In the genomic region with DNA sequence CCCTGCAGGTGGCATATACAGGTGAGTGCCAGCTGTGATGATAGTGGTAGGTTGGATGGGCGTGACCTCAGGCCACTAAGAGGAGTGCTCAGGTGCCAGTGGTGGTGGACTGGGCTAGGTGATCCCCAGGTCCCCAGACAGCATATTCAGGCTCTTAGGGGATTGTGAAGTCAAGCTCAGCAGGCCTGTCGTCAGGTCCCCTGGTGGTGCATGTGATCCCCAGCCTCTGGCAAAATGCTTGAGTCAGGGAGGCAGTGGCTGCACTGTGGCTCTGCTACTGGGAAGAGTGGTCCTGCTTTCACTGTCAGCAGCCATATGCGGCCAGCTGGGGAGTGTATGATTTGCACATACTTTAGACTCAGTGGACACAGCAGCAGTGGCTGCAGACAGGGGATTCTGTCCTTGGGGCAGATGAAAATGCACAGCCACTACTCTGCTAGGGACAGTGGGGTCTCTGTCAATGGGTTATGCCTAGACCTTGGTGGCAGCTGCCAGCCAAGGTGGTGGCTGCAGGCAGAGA, we compare ENCODE assay signal across 19 cellular contexts. TPM values are rescaled to one million over a fixed set of nuclear protein-coding genes. Genes with fewer than 3 reads are reported as not detected.
DNase-seq lines count a peak whose midpoint lies in the region; TF ChIP-seq lines count a peak whose summit lies in the region.
"Had no signal": no experiment of that assay in that cellular context is flagged by ENCODE, and none has a peak within 500 bp of the region (broad histone marks: within the 10 kb centered on the region; RNA-seq: fewer than 3 reads in every experiment).

No MANE protein-coding gene starts in this region.

- no peak overlapping the region for H3K9ac ChIP-seq in neuronal stem cell (ENCODE audit: low read depth, low read length, poor library complexity)
- H3K9ac ChIP-seq: BLaER1 treated with 17β-estradiol and CSF1 and Interleukin-3, amounts not matched to agents 10 nM and 100 nM; GM23248 had no signal

- H3K4me1 Mint-ChIP-seq in glutamatergic neuron (ENCODE audit: low read depth, unreplicated experiment): peaks cover 24% of the 10 kb centered on the region
- H3K4me1 Mint-ChIP-seq in CD4-positive, alpha-beta memory T cell: no peaks in the 10 kb centered on the region
- peaks cover 2% of the 10 kb centered on the region for H3K4me1 Mint-ChIP-seq in activated CD4-positive, alpha-beta T cell treated with anti-CD3 and anti-CD28 coated beads, Interleukin-2, amount 10 ng/mL, durations not matched to agents 7 days and 5 days
- H3K4me1 Mint-ChIP-seq: B cell; CD8-positive, alpha-beta memory T cell had no signal

- peaks cover 2% of the 10 kb centered on the region for H3K79me1 ChIP-seq in neuronal stem cell (ENCODE audit: low read depth, low read length)

- no peak overlapping the region for H3K4me3 Mint-ChIP-seq in glutamatergic neuron (ENCODE audit: unreplicated experiment)
- no peak overlapping the region for H3K4me3 Mint-ChIP-seq in CD4-positive, alpha-beta memory T cell
- no peak overlapping the region for H3K4me3 Mint-ChIP-seq in activated CD4-positive, alpha-beta T cell treated with anti-CD3 and anti-CD28 coated beads, Interleukin-2, amount 10 ng/mL, durations not matched to agents 7 days and 5 days
- H3K4me3 Mint-ChIP-seq: B cell; CD8-positive, alpha-beta memory T cell; HFFc6 had no signal

- H3K27me3 ChIP-seq in right atrium auricular region (no peaks in the 10 kb centered on the region), neuronal stem cell (ENCODE audit: control insufficient read depth in 3 of 3, insufficient read depth in 3 of 3, low read depth in 1 of 3, low read length in 3 of 3) (no peaks in the 10 kb centered on the region)
- H3K27me3 ChIP-seq in CD4-positive, alpha-beta memory T cell (ENCODE audit: insufficient read depth, low read length): no peaks in the 10 kb centered on the region
- H3K27me3 ChIP-seq: BLaER1 treated with 17β-estradiol and CSF1 and Interleukin-3, amounts not matched to agents 10 nM and 100 nM had no signal

- no peak overlapping the region for H4K8ac ChIP-seq in neuronal stem cell (ENCODE audit: low read depth, low read length)

- H3K36me3 ChIP-seq in right atrium auricular region (no peaks in the 10 kb centered on the region), neuronal stem cell (replicated peaks in 1 of 2; ENCODE audit: control insufficient read depth in 2 of 2, insufficient read depth in 2 of 2, low read length in 2 of 2) (peaks cover 12 to 68% of the 10 kb centered on the region in 2 donors)
- H3K36me3 ChIP-seq in CD4-positive, alpha-beta memory T cell (ENCODE audit: insufficient read depth, low read length): no peaks in the 10 kb centered on the region

- DNase-seq in right atrium auricular region (ENCODE audit: low spot score) (peak; percentile 23), cardiac septum (ENCODE audit: low spot score) (no peak), glutamatergic neuron (no peak), neuronal stem cell (ENCODE audit: low spot score) (no peak), putamen (ENCODE audit: low spot score) (no peak)
- no peak for DNase-seq in CD4-positive, alpha-beta memory T cell
- DNase-seq in activated CD4-positive, alpha-beta T cell treated with anti-CD3 and anti-CD28 coated beads, Interleukin-2, amount 10 ng/mL, durations not matched to agents 7 days and 5 days: no peak
- DNase-seq: CD8-positive, alpha-beta memory T cell; COR-L47; DMS 273 treated with DMSO at 0.1 percent for 48 hours; DMS53; DND-41; EL; GM23248; HFFc6; IMR-90 had no signal

- H2AK5ac ChIP-seq in neuronal stem cell (ENCODE audit: low read depth, low read length): no peak overlapping the region

- H2BK5ac ChIP-seq in neuronal stem cell (ENCODE audit: low read length): no peak overlapping the region

- no peak overlapping the region for H2BK15ac ChIP-seq in neuronal stem cell (ENCODE audit: low read length)

- no peak overlapping the region for H2BK12ac ChIP-seq in neuronal stem cell (ENCODE audit: low read length)

- POLR2A ChIA-PET in CD4-positive, alpha-beta memory T cell (lab: Charles Lee; ENCODE audit: partially characterized antibody): no interaction called here
- POLR2A ChIA-PET in activated CD4-positive, alpha-beta T cell treated with anti-CD3 and anti-CD28 coated beads, Interleukin-2, amount 10 ng/mL, durations not matched to agents 7 days and 5 days (lab: Charles Lee): no interaction called here

- intact Hi-C loops in cardiac septum (cut with DNase I): no loop called here
- intact Hi-C loops in CD4-positive, alpha-beta memory T cell (cut with micrococcal nuclease): no loop called here

- H2AFZ ChIP-seq in neuronal stem cell (ENCODE audit: low read length): no peak overlapping the region
- H2AFZ ChIP-seq: GM23248 had no signal

- no peaks in the 10 kb centered on the region for H3K4me1 ChIP-seq in right atrium auricular region
- peaks cover 0 to 8% of the 10 kb centered on the region in 2 donors for H3K4me1 ChIP-seq in neuronal stem cell (ENCODE audit: control insufficient read depth in 2 of 2, insufficient read depth in 1 of 2, low read depth in 1 of 2, low read length in 2 of 2)
- no peaks in the 10 kb centered on the region for H3K4me1 ChIP-seq in CD4-positive, alpha-beta memory T cell (ENCODE audit: insufficient read depth, low read length)

- WGBS in neuronal stem cell (ENCODE audit: extremely low coverage in 2 of 2, insufficient read length in 2 of 2, insufficient replicate concordance in 1 of 2), 2 donors: no CpG with 5 or more reads among the region's 3 CpGs

- peaks cover 15% of the 10 kb centered on the region for H3K27me3 Mint-ChIP-seq in glutamatergic neuron (ENCODE audit: unreplicated experiment)
- peaks cover 0 to 2% of the 10 kb centered on the region in 2 donors for H3K27me3 Mint-ChIP-seq in CD4-positive, alpha-beta memory T cell
- H3K27me3 Mint-ChIP-seq in activated CD4-positive, alpha-beta T cell treated with anti-CD3 and anti-CD28 coated beads, Interleukin-2, amount 10 ng/mL, durations not matched to agents 7 days and 5 days: peaks cover 9% of the 10 kb centered on the region
- H3K27me3 Mint-ChIP-seq: B cell had no signal

- H3K9me3 Mint-ChIP-seq in glutamatergic neuron (ENCODE audit: unreplicated experiment): peaks cover 29% of the 10 kb centered on the region
- H3K9me3 Mint-ChIP-seq in CD4-positive, alpha-beta memory T cell: peaks cover 0 to 16% (median 12%) of the 10 kb centered on the region in 8 donors
- H3K9me3 Mint-ChIP-seq in activated CD4-positive, alpha-beta T cell treated with anti-CD3 and anti-CD28 coated beads, Interleukin-2, amount 10 ng/mL, durations not matched to agents 7 days and 5 days: peaks cover 10% of the 10 kb centered on the region
- H3K9me3 Mint-ChIP-seq: HFFc6 had no signal

- H3K9me3 ChIP-seq in right atrium auricular region: peaks cover 0 to 12% of the 10 kb centered on the region in 2 donors
- H3K9me3 ChIP-seq in neuronal stem cell (replicated peaks in 1 of 2; ENCODE audit: control insufficient read depth in 2 of 2, insufficient read depth in 1 of 2, low read depth in 1 of 2, low read length in 2 of 2): peaks cover 0 to 16% of the 10 kb centered on the region in 2 donors
- peaks cover 3 to 4% of the 10 kb centered on the region in 2 donors for H3K9me3 ChIP-seq in CD4-positive, alpha-beta memory T cell (ENCODE audit: control insufficient read depth in 1 of 2, low read length in 2 of 2)

- peaks cover 48% of the 10 kb centered on the region for H3K36me3 Mint-ChIP-seq in glutamatergic neuron (ENCODE audit: unreplicated experiment)
- peaks cover 0 to 1% of the 10 kb centered on the region in 2 donors for H3K36me3 Mint-ChIP-seq in CD4-positive, alpha-beta memory T cell
- peaks cover 4% of the 10 kb centered on the region for H3K36me3 Mint-ChIP-seq in activated CD4-positive, alpha-beta T cell treated with anti-CD3 and anti-CD28 coated beads, Interleukin-2, amount 10 ng/mL, durations not matched to agents 7 days and 5 days (ENCODE audit: low read depth)
- H3K36me3 Mint-ChIP-seq: CD8-positive, alpha-beta memory T cell had no signal

- no peak overlapping the region for H3K4ac ChIP-seq in neuronal stem cell (ENCODE audit: low read length)

- H3K14ac ChIP-seq in neuronal stem cell (ENCODE audit: low read length): no peak overlapping the region

- no peak overlapping the region for H3K4me2 ChIP-seq in neuronal stem cell (ENCODE audit: insufficient read depth, low read length, poor library complexity, severe bottlenecking)

- no peak overlapping the region for H3K23ac ChIP-seq in neuronal stem cell (ENCODE audit: low read depth, low read length, poor library complexity)

- H3K4me3 ChIP-seq in right atrium auricular region (no peak overlapping the region), neuronal stem cell (ENCODE audit: low read length in 2 of 2) (no peak overlapping the region)
- no peak overlapping the region for H3K4me3 ChIP-seq in CD4-positive, alpha-beta memory T cell (ENCODE audit: low read length in 2 of 2)
- H3K4me3 ChIP-seq: GM12878, GM23248 had no signal

- no peak overlapping the region for H2BK120ac ChIP-seq in neuronal stem cell (ENCODE audit: low read depth, low read length)

- no peak overlapping the region for H3K27ac ChIP-seq in right atrium auricular region
- H3K27ac ChIP-seq in neuronal stem cell (replicated peaks; ENCODE audit: low read length): no peak overlapping the region
- no peak overlapping the region for H3K27ac ChIP-seq in CD4-positive, alpha-beta memory T cell (ENCODE audit: low read depth, low read length)
- H3K27ac ChIP-seq: BLaER1 treated with 17β-estradiol and CSF1 and Interleukin-3, amounts not matched to agents 10 nM and 100 nM; GM23248 had no signal

- CTCF ChIA-PET in CD4-positive, alpha-beta memory T cell (lab: Charles Lee; ENCODE audit: partially characterized antibody): no interaction called here
- CTCF ChIA-PET in activated CD4-positive, alpha-beta T cell treated with anti-CD3 and anti-CD28 coated beads, Interleukin-2, amount 10 ng/mL, durations not matched to agents 7 days and 5 days (lab: Charles Lee): no interaction called here

- H3K18ac ChIP-seq in neuronal stem cell (ENCODE audit: low read length): peak overlapping the region; percentile 16

- H4K91ac ChIP-seq in neuronal stem cell (ENCODE audit: low read depth, low read length, poor library complexity): no peak overlapping the region

- TF ChIP-seq CTCF in right atrium auricular region (IDR thresholded peaks at IDR 0.05) (no peak), glutamatergic neuron (IDR thresholded peaks at IDR 0.05; ENCODE audit: partially characterized antibody, unreplicated experiment) (no peak)

- peak overlapping the region; percentile 48 for H3K27ac Mint-ChIP-seq in glutamatergic neuron (ENCODE audit: unreplicated experiment)
- no peak overlapping the region for H3K27ac Mint-ChIP-seq in CD4-positive, alpha-beta memory T cell
- no peak overlapping the region for H3K27ac Mint-ChIP-seq in activated CD4-positive, alpha-beta T cell treated with anti-CD3 and anti-CD28 coated beads, Interleukin-2, amount 10 ng/mL, durations not matched to agents 7 days and 5 days
- H3K27ac Mint-ChIP-seq: B cell, HFFc6 had no signal

RNA-seq across cellular contexts. Expression of gene CTSL, which starts 31.6 kb away (rescaled TPM):
- total RNA-seq in right atrium auricular region (100 to 1,000 TPM; 122 to 169 TPM), cardiac septum (116 TPM), glutamatergic neuron (ENCODE audit: unreplicated experiment) (28.7 TPM)
- 40.2 TPM for polyA plus RNA-seq in neuronal stem cell (2013, experiment 1 of 2)
- polyA plus RNA-seq in neuronal stem cell (2013, experiment 2 of 2): 39.2 TPM
- total RNA-seq in CD4-positive, alpha-beta memory T cell: 10 to 100 TPM; 65.7 to 71.4 TPM
- 10 to 100 TPM in 1 of 2 donors, 1 to 10 TPM in 1; 7.3 to 14.8 TPM for polyA plus RNA-seq in CD4-positive, alpha-beta memory T cell
- 10 to 100 TPM; 10.1 to 10.2 TPM for total RNA-seq in activated CD4-positive, alpha-beta T cell treated with anti-CD3 and anti-CD28 coated beads, Interleukin-2, amount 10 ng/mL, durations not matched to agents 7 days and 5 days
